In the genomic region with DNA sequence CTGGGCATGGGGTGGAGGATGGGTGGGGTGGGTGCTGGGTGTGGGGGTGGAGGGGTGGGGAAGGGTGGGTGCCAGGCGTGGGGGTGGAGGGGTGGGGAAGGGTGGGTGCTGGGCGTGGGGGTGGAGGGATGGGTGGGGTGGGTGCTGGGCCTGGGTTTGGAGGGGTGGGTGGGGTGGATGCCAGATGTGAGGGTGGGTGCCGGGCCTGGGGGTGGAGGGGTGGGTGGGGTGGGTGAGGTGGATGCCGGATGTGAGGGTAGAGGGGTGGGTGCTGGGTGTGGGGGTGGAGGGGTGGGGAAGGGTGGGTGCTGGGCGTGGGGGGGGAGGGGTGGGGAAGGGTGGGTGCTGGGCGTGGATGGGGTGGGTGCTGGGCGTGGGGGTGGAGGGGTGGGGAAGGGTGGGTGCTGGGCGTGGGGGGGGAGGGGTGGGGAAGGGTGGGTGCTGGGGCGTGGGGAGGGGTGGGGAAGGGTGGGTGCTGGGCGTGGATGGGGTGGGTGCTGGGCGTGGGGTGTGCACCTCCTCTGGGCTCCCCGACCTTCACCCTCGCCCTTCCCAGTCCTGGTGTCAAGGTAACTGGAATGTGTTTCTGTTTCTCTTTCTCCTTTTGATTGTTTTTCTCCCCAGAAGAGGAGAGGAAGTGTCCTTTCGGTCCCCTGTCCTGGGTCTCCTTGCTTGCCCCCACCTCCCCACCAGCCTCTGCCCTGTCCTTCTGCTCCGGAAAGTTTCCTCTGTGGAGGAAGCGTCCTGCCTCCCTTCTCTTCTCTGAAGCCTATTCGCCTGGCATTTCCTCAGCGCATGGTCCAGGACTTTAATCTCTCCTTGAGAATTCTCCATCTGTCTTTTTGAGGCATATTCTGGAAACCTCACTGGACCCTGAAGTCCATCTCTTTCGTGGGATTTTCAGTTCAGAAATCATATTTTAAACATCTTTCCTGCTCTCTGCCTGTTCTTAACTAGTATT, we compare ENCODE assay signal across 1 cellular context.
TF ChIP-seq lines count a peak whose summit lies in the region.

No MANE protein-coding gene starts in this region.

TF ChIP-seq in A549, 52 proteins besides CTCF, POLR2A, EP300 and RAD21 (continued from another document):
- TF ChIP-seq MYC (IDR thresholded peaks at IDR 0.05; ENCODE audit: borderline replicate concordance, low read length) (no peak), KDM1A (IDR thresholded peaks at IDR 0.05; ENCODE audit: low read depth) (no peak), HDAC2 (IDR thresholded peaks at IDR 0.05) (no peak), GATA3 (IDR thresholded peaks at IDR 0.05; ENCODE audit: borderline replicate concordance) (no peak), ZSCAN20 (CRISPR knock-in tag; IDR thresholded peaks at IDR 0.05) (no peak), FOSL2 (IDR thresholded peaks at IDR 0.05) (no peak), FOSL2 (CRISPR knock-in tag; IDR thresholded peaks at IDR 0.05) (no peak), POLR2AphosphoS2 (conservative IDR thresholded peaks at IDR 0.05; ENCODE audit: low read length) (no peak), EHMT2 (IDR thresholded peaks at IDR 0.05; ENCODE audit: low read depth) (no peak)
